1 cellular context compared by ENCODE assay signal in genomic region chr5:36491860-36492259, GRCh38.
TF ChIP-seq lines count a peak whose summit lies in the region.

No MANE protein-coding gene starts in this region.

TF ChIP-seq in K562, 482 proteins besides CTCF, POLR2A, EP300 and RAD21 (continued from another document):
- TF ChIP-seq MLX (CRISPR knock-in tag; conservative IDR thresholded peaks at IDR 0.05) (no peak), ZNF511 (CRISPR knock-in tag; IDR thresholded peaks at IDR 0.05) (no peak), THRAP3 (IDR thresholded peaks at IDR 0.05; ENCODE audit: borderline replicate concordance) (no peak), ARID1B (IDR thresholded peaks at IDR 0.05) (no peak), ESRRA (IDR thresholded peaks at IDR 0.05; ENCODE audit: borderline replicate concordance, low read depth) (no peak), FOXP1 (CRISPR knock-in tag; IDR thresholded peaks at IDR 0.05) (no peak), HLTF (IDR thresholded peaks at IDR 0.05) (no peak), IRF1 (CRISPR knock-in tag; IDR thresholded peaks at IDR 0.05; ENCODE audit: borderline replicate concordance) (no peak), ZSCAN29 (IDR thresholded peaks at IDR 0.05) (no peak), ZNF175 (CRISPR knock-in tag; IDR thresholded peaks at IDR 0.05; ENCODE audit: low read depth) (no peak), ETV1 (tag; conservative IDR thresholded peaks at IDR 0.05; ENCODE audit: low read depth) (no peak), EGR1 (conservative IDR thresholded peaks at IDR 0.05) (no peak)
